In genomic region chr5:66238435-66238834, GRCh38 we compare ENCODE assay signal across 21 cellular contexts.
"Had no signal": no experiment of that assay in that cellular context is flagged by ENCODE, and none has a peak within 500 bp of the region (broad histone marks: within the 10 kb centered on the region; RNA-seq: fewer than 3 reads in every experiment).

No MANE protein-coding gene starts in this region.

- H3K4me3 Mint-ChIP-seq: naive thymus-derived CD4-positive, alpha-beta T cell; nephron progenitor cell had no signal

- DNase-seq: cortex of kidney; dorsolateral prefrontal cortex; effector CD8-positive, alpha-beta T cell; foreskin melanocyte; head of caudate nucleus; hippocampal formation; left colon; left ventricle myocardium superior; mesenchymal stem cell; naive thymus-derived CD4-positive, alpha-beta T cell; nephron progenitor cell; small intestine; stimulated activated CD4-positive, alpha-beta T cell treated with anti-CD3 and anti-CD28 coated beads, Interleukin-12 subunit alpha, Interleukin-12 subunit beta, amount 100 ng/mL, for 4 hours; stimulated activated naive CD4-positive, alpha-beta T cell; stomach; substantia nigra; transverse colon had no signal

- H3K36me3 ChIP-seq: neutrophil, right atrium auricular region, stomach, thoracic aorta, transverse colon had no signal

- H3K36me3 Mint-ChIP-seq: naive thymus-derived CD4-positive, alpha-beta T cell had no signal

- H3K27me3 ChIP-seq: dorsolateral prefrontal cortex, neutrophil, right atrium auricular region, stomach, transverse colon had no signal

- H3K4me3 ChIP-seq: dorsolateral prefrontal cortex, lung, right atrium auricular region, stomach, thoracic aorta, transverse colon had no signal

- H3K4me1 ChIP-seq: right atrium auricular region, stomach, transverse colon had no signal

- H3K27ac Mint-ChIP-seq: naive thymus-derived CD4-positive, alpha-beta T cell; nephron progenitor cell had no signal

- H3K9me3 ChIP-seq: neutrophil, right atrium auricular region, stomach, thoracic aorta, transverse colon had no signal

- H3K27ac ChIP-seq: dorsolateral prefrontal cortex, neutrophil, right atrium auricular region, stomach, thoracic aorta, transverse colon had no signal

- H3K4me1 Mint-ChIP-seq: naive thymus-derived CD4-positive, alpha-beta T cell had no signal

- H3K9me3 Mint-ChIP-seq: naive thymus-derived CD4-positive, alpha-beta T cell had no signal
